Comparison of ENCODE assay signal across 20 cellular contexts in genomic region chr1:30637183-30637969, GRCh38.
DNase-seq lines count a peak whose midpoint lies in the region.
"Had no signal": no experiment of that assay in that cellular context is flagged by ENCODE, and none has a peak within 500 bp of the region (broad histone marks: within the 10 kb centered on the region; RNA-seq: fewer than 3 reads in every experiment).

No MANE protein-coding gene starts in this region.

- H3K4me3 ChIP-seq in neuronal stem cell (ENCODE audit: low read length in 2 of 2), result no peak overlapping the region
- H3K4me3 ChIP-seq in CD4-positive, alpha-beta memory T cell (ENCODE audit: low read length in 2 of 2), result no peak overlapping the region
- H3K4me3 ChIP-seq: HAP-1, PC-9, SK-N-MC had no signal

- H3K4me1 ChIP-seq in neuronal stem cell (ENCODE audit: control insufficient read depth in 2 of 2, insufficient read depth in 1 of 2, low read depth in 1 of 2, low read length in 2 of 2), result peaks cover 0 to 3% of the 10 kb centered on the region in 2 donors
- H3K4me1 ChIP-seq in CD4-positive, alpha-beta memory T cell (ENCODE audit: insufficient read depth, low read length), result no peaks in the 10 kb centered on the region
- H3K4me1 ChIP-seq: HAP-1 had no signal

- no peak overlapping the region for H4K91ac ChIP-seq in neuronal stem cell (ENCODE audit: low read depth, low read length, poor library complexity)

- no peak overlapping the region for H4K8ac ChIP-seq in neuronal stem cell (ENCODE audit: low read depth, low read length)

- no peak overlapping the region for H3K4me3 Mint-ChIP-seq in CD4-positive, alpha-beta memory T cell
- H3K4me3 Mint-ChIP-seq: B cell; CD4-positive, CD25-positive, alpha-beta regulatory T cell had no signal

- no peaks in the 10 kb centered on the region for H3K36me3 ChIP-seq in neuronal stem cell (replicated peaks in 1 of 2; ENCODE audit: control insufficient read depth in 2 of 2, insufficient read depth in 2 of 2, low read length in 2 of 2)
- no peaks in the 10 kb centered on the region for H3K36me3 ChIP-seq in CD4-positive, alpha-beta memory T cell (ENCODE audit: insufficient read depth, low read length)
- H3K36me3 ChIP-seq: HAP-1 had no signal

- no peak overlapping the region for H2AFZ ChIP-seq in neuronal stem cell (ENCODE audit: low read length)
- H2AFZ ChIP-seq: PC-9 had no signal

- no peak overlapping the region for H2BK12ac ChIP-seq in neuronal stem cell (ENCODE audit: low read length)

- H3K9me3 Mint-ChIP-seq in CD4-positive, alpha-beta memory T cell, result no peaks in the 10 kb centered on the region
- H3K9me3 Mint-ChIP-seq: CD4-positive, CD25-positive, alpha-beta regulatory T cell had no signal

- no peak overlapping the region for H3K4me2 ChIP-seq in neuronal stem cell (ENCODE audit: insufficient read depth, low read length, poor library complexity, severe bottlenecking)
- H3K4me2 ChIP-seq: PC-9 had no signal

- no peak overlapping the region for H3K27ac Mint-ChIP-seq in CD4-positive, alpha-beta memory T cell
- H3K27ac Mint-ChIP-seq: B cell; CD4-positive, CD25-positive, alpha-beta regulatory T cell had no signal

- no peak overlapping the region for H3K23ac ChIP-seq in neuronal stem cell (ENCODE audit: low read depth, low read length, poor library complexity)

- no CpG with 5 or more reads among the region's 12 CpGs for WGBS in neuronal stem cell (ENCODE audit: extremely low coverage in 2 of 2, insufficient read length in 2 of 2, insufficient replicate concordance in 1 of 2), 2 donors

- no peak overlapping the region for H2BK120ac ChIP-seq in neuronal stem cell (ENCODE audit: low read depth, low read length)

- peaks cover 0 to 24% (median 0%) of the 10 kb centered on the region in 3 experiments for H3K27me3 ChIP-seq in neuronal stem cell (ENCODE audit: control insufficient read depth in 3 of 3, insufficient read depth in 3 of 3, low read depth in 1 of 3, low read length in 3 of 3)
- no peaks in the 10 kb centered on the region for H3K27me3 ChIP-seq in CD4-positive, alpha-beta memory T cell (ENCODE audit: insufficient read depth, low read length)

- H3K27me3 Mint-ChIP-seq in CD4-positive, alpha-beta memory T cell, result peaks cover 2% of the 10 kb centered on the region in 2 donors

- no peaks in the 10 kb centered on the region for H3K36me3 Mint-ChIP-seq in CD4-positive, alpha-beta memory T cell
- H3K36me3 Mint-ChIP-seq: CD4-positive, CD25-positive, alpha-beta regulatory T cell had no signal

- no peak overlapping the region for H2AK5ac ChIP-seq in neuronal stem cell (ENCODE audit: low read depth, low read length)

- H3K4ac ChIP-seq in neuronal stem cell (ENCODE audit: low read length), result no peak overlapping the region

- CTCF ChIA-PET in CD4-positive, alpha-beta memory T cell (lab: Charles Lee; ENCODE audit: partially characterized antibody), result no interaction called here

- H3K18ac ChIP-seq in neuronal stem cell (ENCODE audit: low read length), result no peak overlapping the region

- no peaks in the 10 kb centered on the region for H3K79me1 ChIP-seq in neuronal stem cell (ENCODE audit: low read depth, low read length)

- H2BK15ac ChIP-seq in neuronal stem cell (ENCODE audit: low read length), result no peak overlapping the region

- DNase-seq in NCI-H1092 treated with DMSO at 0.1 percent for 48 hours (lab: John Stamatoyannopoulos, UW), result peak; percentile 40
- no peak for DNase-seq in NCI-H1092 (lab: John Stamatoyannopoulos, UW)
- DNase-seq in COR-L47 (lab: John Stamatoyannopoulos, UW), result peak; percentile 72
- peak; percentile 85 for DNase-seq in NCI-H69 (lab: John Stamatoyannopoulos, UW)
- peak; percentile 42 for DNase-seq in mucosa of gallbladder (ENCODE audit: low spot score)
- no peak for DNase-seq in UCSD-AML1 (lab: John Stamatoyannopoulos, UW; ENCODE audit: unreplicated experiment)
- DNase-seq in neuronal stem cell (ENCODE audit: low spot score), result no peak
- no peak for DNase-seq in CD4-positive, alpha-beta memory T cell
- DNase-seq: CD4-positive, CD25-positive, alpha-beta regulatory T cell; DND-41; IMR-90; Kasumi-1; MM.1S; NCI-H146; NCI-H774; PC-9 had no signal

- H3K9me3 ChIP-seq in neuronal stem cell (replicated peaks in 1 of 2; ENCODE audit: control insufficient read depth in 2 of 2, insufficient read depth in 1 of 2, low read depth in 1 of 2, low read length in 2 of 2), result no peaks in the 10 kb centered on the region
- H3K9me3 ChIP-seq in CD4-positive, alpha-beta memory T cell (ENCODE audit: control insufficient read depth in 1 of 2, low read length in 2 of 2), result no peaks in the 10 kb centered on the region
- H3K9me3 ChIP-seq: HAP-1 had no signal

- intact Hi-C loops in CD4-positive, alpha-beta memory T cell (cut with micrococcal nuclease), result no loop called here

- POLR2A ChIA-PET in CD4-positive, alpha-beta memory T cell (lab: Charles Lee; ENCODE audit: partially characterized antibody), result no interaction called here

- no peak overlapping the region for H2BK5ac ChIP-seq in neuronal stem cell (ENCODE audit: low read length)

- H3K4me1 Mint-ChIP-seq in CD4-positive, alpha-beta memory T cell, result no peaks in the 10 kb centered on the region
- H3K4me1 Mint-ChIP-seq: B cell; CD4-positive, CD25-positive, alpha-beta regulatory T cell had no signal

- H3K14ac ChIP-seq in neuronal stem cell (ENCODE audit: low read length), result no peak overlapping the region

- no peak overlapping the region for H3K27ac ChIP-seq in neuronal stem cell (replicated peaks; ENCODE audit: low read length)
- no peak overlapping the region for H3K27ac ChIP-seq in CD4-positive, alpha-beta memory T cell (ENCODE audit: low read depth, low read length)
- H3K27ac ChIP-seq: 22Rv1, PC-9, SK-N-MC had no signal

- H3K9ac ChIP-seq in neuronal stem cell (ENCODE audit: low read depth, low read length, poor library complexity), result no peak overlapping the region

Comparison
In these comparisons a context has a peak if more than half of its experiments do, and no peak if none do; other contexts are left out.
1. DNase-seq: peak in NCI-H1092 treated with DMSO at 0.1 percent for 48 hours (single experiment), COR-L47 (single experiment), NCI-H69 (single experiment) and mucosa of gallbladder (single experiment); none in NCI-H1092 (single experiment), UCSD-AML1 (single experiment), neuronal stem cell (single experiment) and CD4-positive, alpha-beta memory T cell (0 of 5).